In genomic region chr7:70380315-70381027, GRCh38 we compare ENCODE assay signal across 24 cellular contexts.
DNase-seq lines count a peak whose midpoint lies in the region; ATAC-seq and TF ChIP-seq lines count a peak whose summit lies in the region.
"Had no signal": no experiment of that assay in that cellular context is flagged by ENCODE, and none has a peak within 500 bp of the region (broad histone marks: within the 10 kb centered on the region; RNA-seq: fewer than 3 reads in every experiment).

No MANE protein-coding gene starts in this region.

- no peak overlapping the region for H2BK120ac ChIP-seq in neuronal stem cell (ENCODE audit: low read depth, low read length)

- H3K4ac ChIP-seq in neuronal stem cell (ENCODE audit: low read length) = no peak overlapping the region

- TF ChIP-seq CTCF in ascending aorta (IDR thresholded peaks at IDR 0.05) = no peak
- TF ChIP-seq CTCF in fibroblast of villous mesenchyme (IDR thresholded peaks at IDR 0.05; ENCODE audit: insufficient read depth, low read depth, low read length) = no peak
- TF ChIP-seq CTCF in vagina (IDR thresholded peaks at IDR 0.05) = no peak
- no peak for TF ChIP-seq CTCF in glutamatergic neuron (IDR thresholded peaks at IDR 0.05; ENCODE audit: partially characterized antibody, unreplicated experiment)

- WGBS in neuronal stem cell (ENCODE audit: extremely low coverage in 2 of 2, insufficient read length in 2 of 2, insufficient replicate concordance in 1 of 2), 2 donors = no CpG with 5 or more reads among the region's 9 CpGs

- intact Hi-C loops in ascending aorta (cut with DNase I) = no loop called here
- intact Hi-C loops in vagina (cut with DNase I) = no loop called here

- H4K8ac ChIP-seq in neuronal stem cell (ENCODE audit: low read depth, low read length) = no peak overlapping the region

- DNase-seq in ascending aorta (ENCODE audit: low spot score in 2 of 2) (peak in 1 of 2 donors; percentile 80), fibroblast of villous mesenchyme (ENCODE audit: low read depth) (peak; percentile 20), neuronal stem cell (ENCODE audit: low spot score) (no peak), vagina (ENCODE audit: extremely low spot score in 2 of 2) (no peak), glutamatergic neuron (no peak)
- no peak for DNase-seq in activated CD4-positive, CD25-positive, alpha-beta regulatory T cell treated with anti-CD3 and anti-CD28 coated beads, Interleukin-2, amount 50 U/mL, for 72 hours
- DNase-seq: activated CD8-positive, alpha-beta memory T cell treated with anti-CD3 and anti-CD28 coated beads for 24 hours; activated T-cell treated with anti-CD3 and anti-CD28 coated beads, Interleukin-2, amount 50 U/mL, for 72 hours; DMS 273 treated with DMSO at 0.1 percent for 48 hours; dorsolateral prefrontal cortex; GDM1; hypothalamus; NCI-H1048; NCI-H2081 treated with DMSO at 0.1 percent for 48 hours; NCI-H524; SHP77 treated with DMSO at 0.1 percent for 48 hours; stimulated activated naive CD4-positive, alpha-beta T cell had no signal

- no peaks in the 10 kb centered on the region for H3K27me3 ChIP-seq in ascending aorta
- peaks cover 0 to 1% (median 0%) of the 10 kb centered on the region in 3 experiments for H3K27me3 ChIP-seq in neuronal stem cell (ENCODE audit: control insufficient read depth in 3 of 3, insufficient read depth in 3 of 3, low read depth in 1 of 3, low read length in 3 of 3)
- no peaks in the 10 kb centered on the region for H3K27me3 ChIP-seq in vagina
- H3K27me3 ChIP-seq: BLaER1 treated with 17β-estradiol and CSF1 and Interleukin-3, amounts not matched to agents 10 nM and 100 nM; dorsolateral prefrontal cortex had no signal

- H3K9ac ChIP-seq in neuronal stem cell (ENCODE audit: low read depth, low read length, poor library complexity) = no peak overlapping the region
- H3K9ac ChIP-seq: BLaER1 treated with 17β-estradiol and CSF1 and Interleukin-3, amounts not matched to agents 10 nM and 100 nM had no signal

- H2AFZ ChIP-seq in neuronal stem cell (ENCODE audit: low read length) = no peak overlapping the region

- peak overlapping the region; percentile 44 for H3K18ac ChIP-seq in neuronal stem cell (ENCODE audit: low read length)

- no peak overlapping the region for H3K4me2 ChIP-seq in neuronal stem cell (ENCODE audit: insufficient read depth, low read length, poor library complexity, severe bottlenecking)
- H3K4me2 ChIP-seq: BLaER1 treated with 17β-estradiol and CSF1 and Interleukin-3, amounts not matched to agents 10 nM and 100 nM had no signal

- H3K4me3 Mint-ChIP-seq in glutamatergic neuron (ENCODE audit: unreplicated experiment) = no peak overlapping the region
- H3K4me3 Mint-ChIP-seq: activated naive CD8-positive, alpha-beta T cell; activated T-cell treated with anti-CD3 and anti-CD28 coated beads, Interleukin-2, amount 50 U/mL, for 72 hours; neural crest cell; T-helper 1 cell treated with Interleukin-12 subunit alpha and Interleukin-12 subunit beta and Interleukin-4 antibody, amounts not matched to agents 30 μg/mL and 1 μg/mL, for 36 hours had no signal

- peaks cover 4% of the 10 kb centered on the region for H3K9me3 Mint-ChIP-seq in glutamatergic neuron (ENCODE audit: unreplicated experiment)
- H3K9me3 Mint-ChIP-seq: neural crest cell; T-helper 1 cell treated with Interleukin-12 subunit alpha and Interleukin-12 subunit beta and Interleukin-4 antibody, amounts not matched to agents 30 μg/mL and 1 μg/mL, for 36 hours had no signal

- H2BK5ac ChIP-seq in neuronal stem cell (ENCODE audit: low read length) = no peak overlapping the region

- no peaks in the 10 kb centered on the region for H3K79me1 ChIP-seq in neuronal stem cell (ENCODE audit: low read depth, low read length)

- no peak for TF ChIP-seq POLR2A in vagina (IDR thresholded peaks at IDR 0.05)

- ATAC-seq in GM18517 (IDR thresholded peaks at IDR 0.05; ENCODE audit: unreplicated experiment) = no peak
- ATAC-seq: activated T-cell treated with anti-CD3 and anti-CD28 coated beads, Interleukin-2, amount 50 U/mL, for 72 hours; GM12878 had no signal

- H3K14ac ChIP-seq in neuronal stem cell (ENCODE audit: low read length) = no peak overlapping the region

- no peaks in the 10 kb centered on the region for H3K36me3 Mint-ChIP-seq in glutamatergic neuron (ENCODE audit: unreplicated experiment)
- H3K36me3 Mint-ChIP-seq: activated naive CD8-positive, alpha-beta T cell had no signal

- no peaks in the 10 kb centered on the region for H3K27me3 Mint-ChIP-seq in glutamatergic neuron (ENCODE audit: unreplicated experiment)
- H3K27me3 Mint-ChIP-seq: activated naive CD8-positive, alpha-beta T cell had no signal

- H3K4me3 ChIP-seq in ascending aorta (peak overlapping the region in 1 of 2 donors; percentile 38), fibroblast of villous mesenchyme (ENCODE audit: low read depth, low read length) (no peak overlapping the region), neuronal stem cell (ENCODE audit: low read length in 2 of 2) (no peak overlapping the region), vagina (no peak overlapping the region)
- H3K4me3 ChIP-seq: BLaER1 treated with 17β-estradiol and CSF1 and Interleukin-3, amounts not matched to agents 10 nM and 100 nM; dorsolateral prefrontal cortex; GM12878; HAP-1 had no signal

- peaks cover 3 to 28% of the 10 kb centered on the region in 2 donors for H3K4me1 ChIP-seq in ascending aorta
- peaks cover 10 to 11% of the 10 kb centered on the region in 2 donors for H3K4me1 ChIP-seq in neuronal stem cell (ENCODE audit: control insufficient read depth in 2 of 2, insufficient read depth in 1 of 2, low read depth in 1 of 2, low read length in 2 of 2)
- H3K4me1 ChIP-seq in vagina = no peaks in the 10 kb centered on the region
- H3K4me1 ChIP-seq: HAP-1 had no signal

- no peak overlapping the region for H2BK15ac ChIP-seq in neuronal stem cell (ENCODE audit: low read length)

- no peak overlapping the region for H3K23ac ChIP-seq in neuronal stem cell (ENCODE audit: low read depth, low read length, poor library complexity)

- H3K27ac Mint-ChIP-seq in glutamatergic neuron (ENCODE audit: unreplicated experiment) = no peak overlapping the region
- H3K27ac Mint-ChIP-seq: activated naive CD8-positive, alpha-beta T cell; activated T-cell treated with anti-CD3 and anti-CD28 coated beads, Interleukin-2, amount 50 U/mL, for 72 hours; T-helper 1 cell treated with Interleukin-12 subunit alpha and Interleukin-12 subunit beta and Interleukin-4 antibody, amounts not matched to agents 30 μg/mL and 1 μg/mL, for 36 hours had no signal

- no peak overlapping the region for H2BK12ac ChIP-seq in neuronal stem cell (ENCODE audit: low read length)

- H3K4me1 Mint-ChIP-seq in glutamatergic neuron (ENCODE audit: low read depth, unreplicated experiment) = peaks cover 41% of the 10 kb centered on the region

- H3K9me3 ChIP-seq in ascending aorta = no peaks in the 10 kb centered on the region
- peaks cover 0 to 3% of the 10 kb centered on the region in 2 donors for H3K9me3 ChIP-seq in neuronal stem cell (replicated peaks in 1 of 2; ENCODE audit: control insufficient read depth in 2 of 2, insufficient read depth in 1 of 2, low read depth in 1 of 2, low read length in 2 of 2)
- no peaks in the 10 kb centered on the region for H3K9me3 ChIP-seq in vagina
- H3K9me3 ChIP-seq: HAP-1 had no signal

- H3K27ac ChIP-seq in ascending aorta = peak overlapping the region; percentile 77 to 91
- no peak overlapping the region for H3K27ac ChIP-seq in neuronal stem cell (replicated peaks; ENCODE audit: low read length)
- H3K27ac ChIP-seq in vagina = peak overlapping the region; percentile 4
- H3K27ac ChIP-seq: BLaER1 treated with 17β-estradiol and CSF1 and Interleukin-3, amounts not matched to agents 10 nM and 100 nM; dorsolateral prefrontal cortex had no signal

- no peak overlapping the region for H2AK5ac ChIP-seq in neuronal stem cell (ENCODE audit: low read depth, low read length)

- H4K91ac ChIP-seq in neuronal stem cell (ENCODE audit: low read depth, low read length, poor library complexity) = no peak overlapping the region

- H3K36me3 ChIP-seq in ascending aorta (no peaks in the 10 kb centered on the region), neuronal stem cell (replicated peaks in 1 of 2; ENCODE audit: control insufficient read depth in 2 of 2, insufficient read depth in 2 of 2, low read length in 2 of 2) (no peaks in the 10 kb centered on the region), vagina (no peaks in the 10 kb centered on the region)
- H3K36me3 ChIP-seq: HAP-1 had no signal
